Comparison of ENCODE assay signal across 15 cellular contexts in genomic region chr10:84075226-84076046, GRCh38.
DNase-seq lines count a peak whose midpoint lies in the region; ATAC-seq and TF ChIP-seq lines count a peak whose summit lies in the region.
"Had no signal": no experiment of that assay in that cellular context is flagged by ENCODE, and none has a peak within 500 bp of the region (broad histone marks: within the 10 kb centered on the region; RNA-seq: fewer than 3 reads in every experiment).

No MANE protein-coding gene starts in this region.

- H3K4me1 Mint-ChIP-seq in T-helper 17 cell, result no peaks in the 10 kb centered on the region
- H3K4me1 Mint-ChIP-seq in osteocyte (ENCODE audit: unreplicated experiment), result peaks cover 4% of the 10 kb centered on the region
- peaks cover 5% of the 10 kb centered on the region for H3K4me1 Mint-ChIP-seq in activated T-helper 1 cell treated with anti-CD3 and anti-CD28 coated beads, Interleukin-12 subunit alpha, Interleukin-12 subunit beta, Interleukin-2, Interleukin-4 antibody, amounts not matched to agents 30 ng/mL and 10 ng/mL and 1 ng/mL, durations not matched to agents 14 hours and 24 hours and 36 hours (ENCODE audit: low read depth)

- peak overlapping the region in 11 of 12 donors; percentile 19 to 67 (median 49) for H3K27ac ChIP-seq in heart left ventricle
- H3K27ac ChIP-seq: C4-2B had no signal

- no peak for ATAC-seq in T-helper 17 cell
- ATAC-seq in heart left ventricle, result peak; percentile 45 to 89 (median 62)
- ATAC-seq: effector memory CD8-positive, alpha-beta T cell had no signal

- intact Hi-C loops in heart left ventricle (cut with DNase I), result no loop called here
- intact Hi-C loops in activated T-helper 1 cell treated with anti-CD3 and anti-CD28 coated beads, Interleukin-12 subunit alpha, Interleukin-12 subunit beta, Interleukin-2, Interleukin-4 antibody, amounts not matched to agents 30 ng/mL and 10 ng/mL and 1 ng/mL, durations not matched to agents 14 hours and 24 hours and 36 hours (cut with micrococcal nuclease), result no loop called here

- TF ChIP-seq CTCF in heart left ventricle (IDR thresholded peaks at IDR 0.05), result no peak
- no peak for TF ChIP-seq CTCF in osteocyte (IDR thresholded peaks at IDR 0.05)

- no peaks in the 10 kb centered on the region for H3K9me3 Mint-ChIP-seq in osteocyte (ENCODE audit: unreplicated experiment)
- no peaks in the 10 kb centered on the region for H3K9me3 Mint-ChIP-seq in activated T-helper 1 cell treated with anti-CD3 and anti-CD28 coated beads, Interleukin-12 subunit alpha, Interleukin-12 subunit beta, Interleukin-2, Interleukin-4 antibody, amounts not matched to agents 30 ng/mL and 10 ng/mL and 1 ng/mL, durations not matched to agents 14 hours and 24 hours and 36 hours
- H3K9me3 Mint-ChIP-seq: effector memory CD8-positive, alpha-beta T cell had no signal

- no peak overlapping the region for H3K4me3 Mint-ChIP-seq in T-helper 17 cell
- H3K4me3 Mint-ChIP-seq in osteocyte (ENCODE audit: unreplicated experiment), result no peak overlapping the region
- no peak overlapping the region for H3K4me3 Mint-ChIP-seq in activated T-helper 1 cell treated with anti-CD3 and anti-CD28 coated beads, Interleukin-12 subunit alpha, Interleukin-12 subunit beta, Interleukin-2, Interleukin-4 antibody, amounts not matched to agents 30 ng/mL and 10 ng/mL and 1 ng/mL, durations not matched to agents 14 hours and 24 hours and 36 hours
- H3K4me3 Mint-ChIP-seq: effector memory CD8-positive, alpha-beta T cell had no signal

- H3K9me3 ChIP-seq in T-helper 17 cell (ENCODE audit: control insufficient read depth, low read length, poor library complexity, severe bottlenecking) (no peaks in the 10 kb centered on the region), heart left ventricle (peaks cover 0 to under 1% (median 0%) of the 10 kb centered on the region in 12 donors)

- DNase-seq in T-helper 17 cell, result no peak
- DNase-seq in heart left ventricle, result peak in 2 of 5 donors; percentile 44 to 51
- no peak for DNase-seq in osteocyte (ENCODE audit: extremely low spot score, unreplicated experiment)
- DNase-seq in stimulated activated CD4-positive, alpha-beta T cell treated with anti-CD3 and anti-CD28 coated beads, Interleukin-4, amount 100 ng/mL, for 4 hours, result no peak
- no peak for DNase-seq in NCI-H128 (lab: John Stamatoyannopoulos, UW; ENCODE audit: unreplicated experiment)
- DNase-seq in activated T-helper 1 cell treated with anti-CD3 and anti-CD28 coated beads, Interleukin-12 subunit alpha, Interleukin-12 subunit beta, Interleukin-2, Interleukin-4 antibody, amounts not matched to agents 30 ng/mL and 10 ng/mL and 1 ng/mL, durations not matched to agents 14 hours and 24 hours and 36 hours (ENCODE audit: low spot score), result no peak
- DNase-seq in SW 1271 (lab: John Stamatoyannopoulos, UW), result no peak
- DNase-seq: activated CD4-positive, alpha-beta T cell treated with anti-CD3 and anti-CD28 coated beads, Interleukin-2, amount 50 U/mL, for 4 hours; activated T-cell treated with anti-CD3 and anti-CD28 coated beads, Interleukin-2, amount 50 U/mL, for 48 hours; effector memory CD8-positive, alpha-beta T cell; NCI-H1694 treated with DMSO at 0.1 percent for 48 hours; NCI-H446; occipital lobe; stimulated activated CD4-positive, alpha-beta T cell treated with anti-CD3 and anti-CD28 coated beads, Interleukin-15, amount 100 ng/mL, for 24 hours had no signal

- H3K36me3 Mint-ChIP-seq in T-helper 17 cell (ENCODE audit: low read depth), result no peaks in the 10 kb centered on the region
- H3K36me3 Mint-ChIP-seq in osteocyte (ENCODE audit: unreplicated experiment), result no peaks in the 10 kb centered on the region
- no peaks in the 10 kb centered on the region for H3K36me3 Mint-ChIP-seq in activated T-helper 1 cell treated with anti-CD3 and anti-CD28 coated beads, Interleukin-12 subunit alpha, Interleukin-12 subunit beta, Interleukin-2, Interleukin-4 antibody, amounts not matched to agents 30 ng/mL and 10 ng/mL and 1 ng/mL, durations not matched to agents 14 hours and 24 hours and 36 hours (ENCODE audit: low read depth)

- peak overlapping the region; percentile 47 for H3K27ac Mint-ChIP-seq in T-helper 17 cell
- peak overlapping the region; percentile 56 for H3K27ac Mint-ChIP-seq in osteocyte (ENCODE audit: unreplicated experiment)
- no peak overlapping the region for H3K27ac Mint-ChIP-seq in activated T-helper 1 cell treated with anti-CD3 and anti-CD28 coated beads, Interleukin-12 subunit alpha, Interleukin-12 subunit beta, Interleukin-2, Interleukin-4 antibody, amounts not matched to agents 30 ng/mL and 10 ng/mL and 1 ng/mL, durations not matched to agents 14 hours and 24 hours and 36 hours
- H3K27ac Mint-ChIP-seq: effector memory CD8-positive, alpha-beta T cell had no signal

- no peaks in the 10 kb centered on the region for H3K27me3 ChIP-seq in heart left ventricle

- no peak overlapping the region for H3K4me3 ChIP-seq in heart left ventricle

- H3K36me3 ChIP-seq in heart left ventricle, result no peaks in the 10 kb centered on the region

- 78 to 95% (median 85%) methylated on average over 4 of the region's 4 CpGs for WGBS in heart left ventricle, 4 donors

- no peak for TF ChIP-seq POLR2A in heart left ventricle (IDR thresholded peaks at IDR 0.05)

- no peaks in the 10 kb centered on the region for H3K4me1 ChIP-seq in heart left ventricle

- H3K27me3 Mint-ChIP-seq in T-helper 17 cell (peaks cover 30% of the 10 kb centered on the region), osteocyte (ENCODE audit: unreplicated experiment) (peaks cover 2% of the 10 kb centered on the region)
- H3K27me3 Mint-ChIP-seq in activated T-helper 1 cell treated with anti-CD3 and anti-CD28 coated beads, Interleukin-12 subunit alpha, Interleukin-12 subunit beta, Interleukin-2, Interleukin-4 antibody, amounts not matched to agents 30 ng/mL and 10 ng/mL and 1 ng/mL, durations not matched to agents 14 hours and 24 hours and 36 hours (ENCODE audit: insufficient read depth), result peaks cover 3% of the 10 kb centered on the region
